Comparison of ENCODE assay signal across 30 cellular contexts in genomic region chr10:14500172-14500765, GRCh38.
DNase-seq lines count a peak whose midpoint lies in the region; ATAC-seq, FAIRE-seq and TF ChIP-seq lines count a peak whose summit lies in the region.
"Had no signal": no experiment of that assay in that cellular context is flagged by ENCODE, and none has a peak within 500 bp of the region (broad histone marks: within the 10 kb centered on the region; RNA-seq: fewer than 3 reads in every experiment).

No MANE protein-coding gene starts in this region.

- no peaks in the 10 kb centered on the region for H3K36me3 Mint-ChIP-seq in natural killer cell treated with Interleukin-12 subunit alpha and Interleukin-12 subunit beta and Interleukin-15 and Interleukin-18, amount 100 ng/mL, for 72 hours
- no peaks in the 10 kb centered on the region for H3K36me3 Mint-ChIP-seq in natural killer cell
- H3K36me3 Mint-ChIP-seq in T-helper 17 cell (ENCODE audit: low read depth), result no peaks in the 10 kb centered on the region
- H3K36me3 Mint-ChIP-seq: activated CD4-positive, alpha-beta memory T cell treated with anti-CD3 and anti-CD28 coated beads for 36 hours had no signal

- WGBS in HepG2 (ENCODE audit: low lambda C conversion rate), result 23% methylated on average over 9 of the region's 9 CpGs

- no peak overlapping the region for H2AFZ ChIP-seq in HepG2 (ENCODE audit: low read length)

- TF ChIP-seq POLR2A in HepG2 (IDR thresholded peaks at IDR 0.05; ENCODE audit: insufficient read depth in 1 of 2, low read depth in 2 of 2, low read length in 2 of 2), result no peak

- no peaks in the 10 kb centered on the region for H3K9me3 Mint-ChIP-seq in natural killer cell treated with Interleukin-12 subunit alpha and Interleukin-12 subunit beta and Interleukin-15 and Interleukin-18, amount 100 ng/mL, for 72 hours
- H3K9me3 Mint-ChIP-seq in natural killer cell, result no peaks in the 10 kb centered on the region
- H3K9me3 Mint-ChIP-seq: activated CD4-positive, alpha-beta memory T cell treated with anti-CD3 and anti-CD28 coated beads for 36 hours; H9 had no signal

- H3K9me3 ChIP-seq in T-helper 17 cell (ENCODE audit: control insufficient read depth, low read length, poor library complexity, severe bottlenecking) (no peaks in the 10 kb centered on the region), HepG2 (ENCODE audit: low read length) (no peaks in the 10 kb centered on the region)
- H3K9me3 ChIP-seq: heart right ventricle, MG63, psoas muscle, SJCRH30 had no signal

- peak overlapping the region; percentile 44 for H3K4me3 Mint-ChIP-seq in natural killer cell treated with Interleukin-12 subunit alpha and Interleukin-12 subunit beta and Interleukin-15 and Interleukin-18, amount 100 ng/mL, for 72 hours
- H3K4me3 Mint-ChIP-seq in natural killer cell (no peak overlapping the region), T-helper 17 cell (peak overlapping the region; percentile 36)
- H3K4me3 Mint-ChIP-seq: activated CD4-positive, alpha-beta memory T cell treated with anti-CD3 and anti-CD28 coated beads for 36 hours; H9 had no signal

- no peak overlapping the region for H3K4me2 ChIP-seq in HepG2 (ENCODE audit: low read depth, low read length)

- no peak for FAIRE-seq in HepG2 (lab: Jason Lieb, UNC)
- FAIRE-seq: GM19239, urothelium cell line had no signal

- no peak overlapping the region for H3K27ac ChIP-seq in HepG2 (ENCODE audit: extremely low read length, insufficient read depth, low read length)
- H3K27ac ChIP-seq: coronary artery, foreskin keratinocyte, heart right ventricle, psoas muscle, SJCRH30 had no signal

- no peaks in the 10 kb centered on the region; a peak in 1 of 5 replicates for H3K27me3 ChIP-seq in HepG2 (ENCODE audit: control insufficient read depth in 1 of 2, insufficient read depth in 2 of 2, low read length in 2 of 2)
- H3K27me3 ChIP-seq: MG63, SJCRH30 had no signal

- H3K4me1 ChIP-seq in HepG2 (ENCODE audit: insufficient read depth, low read length), result no peaks in the 10 kb centered on the region
- H3K4me1 ChIP-seq: foreskin keratinocyte, psoas muscle, SJCRH30 had no signal

- H3K79me2 ChIP-seq in HepG2 (ENCODE audit: insufficient read depth, low read length), result no peaks in the 10 kb centered on the region

- H3K27me3 Mint-ChIP-seq in natural killer cell treated with Interleukin-12 subunit alpha and Interleukin-12 subunit beta and Interleukin-15 and Interleukin-18, amount 100 ng/mL, for 72 hours, result peaks cover 0 to 2% of the 10 kb centered on the region in 2 donors
- H3K27me3 Mint-ChIP-seq in natural killer cell (ENCODE audit: low read depth in 2 of 2), result peaks cover 0 to 9% of the 10 kb centered on the region in 2 donors
- H3K27me3 Mint-ChIP-seq in T-helper 17 cell, result no peaks in the 10 kb centered on the region
- H3K27me3 Mint-ChIP-seq: activated CD4-positive, alpha-beta memory T cell treated with anti-CD3 and anti-CD28 coated beads for 36 hours had no signal

- peak; percentile 55 to 63 for ATAC-seq in natural killer cell treated with Interleukin-12 subunit alpha and Interleukin-12 subunit beta and Interleukin-15 and Interleukin-18, amount 100 ng/mL, for 72 hours
- no peak for ATAC-seq in natural killer cell
- no peak for ATAC-seq in T-helper 17 cell
- no peak for ATAC-seq in HepG2
- no peak for ATAC-seq in GM19467 (IDR thresholded peaks at IDR 0.05; ENCODE audit: unreplicated experiment)
- ATAC-seq: foreskin keratinocyte had no signal

- peaks cover 13 to 21% of the 10 kb centered on the region in 2 donors for H3K4me1 Mint-ChIP-seq in natural killer cell treated with Interleukin-12 subunit alpha and Interleukin-12 subunit beta and Interleukin-15 and Interleukin-18, amount 100 ng/mL, for 72 hours (ENCODE audit: low read depth in 2 of 2)
- H3K4me1 Mint-ChIP-seq in natural killer cell (peaks cover 6 to 11% of the 10 kb centered on the region in 2 donors), T-helper 17 cell (peaks cover 10% of the 10 kb centered on the region)

- H3K27ac Mint-ChIP-seq in natural killer cell treated with Interleukin-12 subunit alpha and Interleukin-12 subunit beta and Interleukin-15 and Interleukin-18, amount 100 ng/mL, for 72 hours, result peak overlapping the region; percentile 37 to 61
- H3K27ac Mint-ChIP-seq in natural killer cell (peak overlapping the region in 1 of 2 donors; percentile 21), T-helper 17 cell (peak overlapping the region; percentile 84)
- H3K27ac Mint-ChIP-seq: activated CD4-positive, alpha-beta memory T cell treated with anti-CD3 and anti-CD28 coated beads for 36 hours; H9 had no signal

- no peak overlapping the region for H3K9ac ChIP-seq in HepG2 (ENCODE audit: insufficient read depth, low read depth, low read length)

- in situ Hi-C loops in HepG2 (cut with HindIII; ENCODE audit: extremely low pct_ligation_motif_present, low pct_unique_long_range_greater_than_20kb), result no loop called here

- no peak for TF ChIP-seq CTCF in natural killer cell (IDR thresholded peaks at IDR 0.05)
- TF ChIP-seq CTCF in HepG2 (CRISPR knock-in tag; IDR thresholded peaks at IDR 0.05), result no peak

- peak; percentile 66 for DNase-seq in natural killer cell treated with Interleukin-12 subunit alpha and Interleukin-12 subunit beta and Interleukin-15 and Interleukin-18, amount 100 ng/mL, for 72 hours (ENCODE audit: low spot score)
- DNase-seq in natural killer cell (no peak), T-helper 17 cell (no peak), HepG2 (ENCODE audit: low spot score) (no peak), NCI-H1436 (lab: John Stamatoyannopoulos, UW) (no peak), T-helper 2 cell (no peak), NCI-H128 (lab: John Stamatoyannopoulos, UW; ENCODE audit: unreplicated experiment) (no peak)
- DNase-seq: activated CD4-positive, alpha-beta memory T cell treated with anti-CD3 and anti-CD28 coated beads for 36 hours; activated CD4-positive, CD25-positive, alpha-beta regulatory T cell treated with anti-CD3 and anti-CD28 coated beads, Interleukin-2, amount 50 U/mL, for 72 hours; activated CD8-positive, alpha-beta memory T cell treated with anti-CD3 and anti-CD28 coated beads, Interleukin-2, amount 50 U/mL, for 48 hours; activated naive CD4-positive, alpha-beta T cell treated with anti-CD3 and anti-CD28 coated beads, Interleukin-2, amount 50 U/mL, for 16 hours; DMS79; effector memory CD4-positive, alpha-beta T cell; foreskin keratinocyte; H9; heart right ventricle; KBM-7; MG63; NCI-H1694; NCI-H2171; NCI-H510A; occipital lobe; psoas muscle; SJCRH30; stimulated activated CD4-positive, alpha-beta T cell treated with anti-CD3 and anti-CD28 coated beads, Interleukin-15, amount 100 ng/mL, for 24 hours; stimulated activated naive CD4-positive, alpha-beta T cell had no signal

- no peak overlapping the region for H3K4me3 ChIP-seq in HepG2 (replicated peaks in 1 of 3; ENCODE audit: insufficient read depth in 1 of 3, low read depth in 2 of 3, low read length in 3 of 3)
- H3K4me3 ChIP-seq: coronary artery, heart right ventricle, MG63, psoas muscle, SJCRH30 had no signal

- intact Hi-C loops in natural killer cell (cut with micrococcal nuclease), result no loop called here
- intact Hi-C loops in HepG2 (cut with micrococcal nuclease; ENCODE audit: unreplicated experiment), result no loop called here

- POLR2A ChIA-PET in HepG2 (lab: Yijun Ruan, JAX), result no interaction called here

- no TSS peak for BruUV-seq in HepG2 (replicated peaks; lab: Mats Ljungman, UMichigan)

- no peaks in the 10 kb centered on the region for H4K20me1 ChIP-seq in HepG2 (ENCODE audit: insufficient read depth, low read length)

- no peaks in the 10 kb centered on the region for H3K36me3 ChIP-seq in HepG2 (replicated peaks in 1 of 2; ENCODE audit: control insufficient read depth in 1 of 2, insufficient read depth in 2 of 2, low read length in 2 of 2)
- H3K36me3 ChIP-seq: heart right ventricle, MG63, SJCRH30 had no signal

- TF ChIP-seq RAD21 in HepG2 (CRISPR knock-in tag; IDR thresholded peaks at IDR 0.05), result no peak

- CTCF ChIA-PET in HepG2 (lab: Yijun Ruan, JAX; ENCODE audit: low intra/inter-chr PET ratio, low total read pairs), result interaction anchor here (1.1 to 2.7 kb wide), 2 partner anchors 43 to 323 kb away, joined by 3 to 16 read pairs; no protein-coding TSS in a partner anchor

- no peak for TF ChIP-seq EP300 in HepG2 (IDR thresholded peaks at IDR 0.05; ENCODE audit: low read depth in 2 of 2, low read length in 2 of 2)
- no peak for TF ChIP-seq EP300 in HepG2 (CRISPR knock-in tag; IDR thresholded peaks at IDR 0.05; ENCODE audit: borderline replicate concordance)

TF ChIP-seq in HepG2, 621 proteins besides CTCF, POLR2A, EP300 and RAD21:
- TF ChIP-seq MTA3 (CRISPR knock-in tag; IDR thresholded peaks at IDR 0.05) (no peak), MNT (IDR thresholded peaks at IDR 0.05) (peak; percentile 3; the same call in 1 of the 2 replicates)
TF ChIP-seq in HepG2: peak in this region for 1.

Comparison
In these comparisons a context has a peak if more than half of its experiments do, and no peak if none do; other contexts are left out.
1. ATAC-seq: peak in natural killer cell treated with Interleukin-12 subunit alpha and Interleukin-12 subunit beta and Interleukin-15 and Interleukin-18, amount 100 ng/mL, for 72 hours (2 of 2); none in natural killer cell (0 of 3), T-helper 17 cell (single experiment), HepG2 (single experiment) and GM19467 (single experiment).